ENCODE assay signal across 8 cellular contexts in genomic region chr1:149899460-149900284, GRCh38. TPM values are rescaled to one million over a fixed set of nuclear protein-coding genes. Genes with fewer than 3 reads are reported as not detected.
DNase-seq lines count a peak whose midpoint lies in the region; ATAC-seq and TF ChIP-seq lines count a peak whose summit lies in the region.

A gene with protein sequence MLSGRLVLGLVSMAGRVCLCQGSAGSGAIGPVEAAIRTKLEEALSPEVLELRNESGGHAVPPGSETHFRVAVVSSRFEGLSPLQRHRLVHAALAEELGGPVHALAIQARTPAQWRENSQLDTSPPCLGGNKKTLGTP (plus strand): TSS chr1:149899568. CDS start chr1:149900060, 492 bp downstream.

- 6 to 10% methylated on average over 65 of the region's 65 CpGs for WGBS in lung, 2 donors

- peak within 1 kb of the TSS; percentile 85 for H3K9ac ChIP-seq in BLaER1

- ATAC-seq in GM19372 (IDR thresholded peaks at IDR 0.05; ENCODE audit: low read depth, unreplicated experiment) (peak; percentile 97), HG03571 (IDR thresholded peaks at IDR 0.05; ENCODE audit: unreplicated experiment) (peak; percentile 95), lung (ENCODE audit: insufficient read depth, low FRiP score) (peak; percentile 100)

- H3K27me3 ChIP-seq in BLaER1: no peaks in the 10 kb centered on the region
- H3K27me3 ChIP-seq in lung (ENCODE audit: control insufficient read depth, insufficient read depth): no peaks in the 10 kb centered on the region

- DNase-seq in NCI-H82 treated with DMSO at 0.1 percent for 48 hours (lab: John Stamatoyannopoulos, UW; ENCODE audit: unreplicated experiment) (peak; percentile 69), lung (ENCODE audit: low spot score) (peak; percentile 94)
- peak; percentile 92 for DNase-seq in activated CD8-positive, alpha-beta memory T cell treated with anti-CD3 and anti-CD28 coated beads for 24 hours
- DNase-seq in effector CD8-positive, alpha-beta T cell (lab: John Stamatoyannopoulos, UW): peak; percentile 68
- peak; percentile 58 to 74 (median 68) for DNase-seq in stimulated activated CD4-positive, alpha-beta T cell treated with anti-CD3 and anti-CD28 coated beads, TNF-alpha, amount 100 ng/mL, for 4 hours (ENCODE audit: low read depth in 3 of 3)

- no peaks in the 10 kb centered on the region for H3K9me3 ChIP-seq in BLaER1
- no peaks in the 10 kb centered on the region for H3K9me3 ChIP-seq in lung (ENCODE audit: control insufficient read depth in 2 of 2, insufficient read depth in 1 of 2, low read length in 1 of 2)

- H3K4me3 ChIP-seq in BLaER1: peak within 1 kb of the TSS; percentile 76
- H3K4me3 ChIP-seq in lung: peak within 1 kb of the TSS; percentile 67

- H3K36me3 ChIP-seq in BLaER1 (peaks cover 23% of the 10 kb centered on the region), lung (ENCODE audit: control insufficient read depth in 2 of 2, insufficient read depth in 2 of 2, low read length in 2 of 2) (no peaks in the 10 kb centered on the region)

- peak within 1 kb of the TSS; percentile 83 for H3K27ac ChIP-seq in BLaER1
- H3K27ac ChIP-seq in lung (ENCODE audit: low read depth in 1 of 2, low read length in 1 of 2): peak within 1 kb of the TSS; percentile 87 to 98

- peaks cover 13% of the 10 kb centered on the region for H3K4me1 ChIP-seq in BLaER1
- peaks cover 0 to 3% of the 10 kb centered on the region in 2 donors for H3K4me1 ChIP-seq in lung (ENCODE audit: control insufficient read depth in 2 of 2, insufficient read depth in 2 of 2, low read length in 2 of 2)

- peak within 1 kb of the TSS; percentile 95 for H3K4me2 ChIP-seq in BLaER1

- no peaks in the 10 kb centered on the region for H4K20me1 ChIP-seq in BLaER1

- no peak for TF ChIP-seq CTCF in lung (IDR thresholded peaks at IDR 0.05; ENCODE audit: control extremely low read depth, extremely low read depth)

RNA-seq across cellular contexts. Expression of the gene that starts here (rescaled TPM):
- 10 to 100 TPM; 12.5 to 14.2 TPM for total RNA-seq in lung
- 10 to 100 TPM; 16.8 to 28.5 TPM for polyA plus RNA-seq in lung

Comparison
In these comparisons a context has a peak if more than half of its experiments do, and no peak if none do; other contexts are left out.
1. Peak in every context shown above with its lines: DNase-seq, ATAC-seq, H3K4me3 ChIP-seq and H3K27ac ChIP-seq.